ENCODE assay signal across 27 cellular contexts in the genomic region with DNA sequence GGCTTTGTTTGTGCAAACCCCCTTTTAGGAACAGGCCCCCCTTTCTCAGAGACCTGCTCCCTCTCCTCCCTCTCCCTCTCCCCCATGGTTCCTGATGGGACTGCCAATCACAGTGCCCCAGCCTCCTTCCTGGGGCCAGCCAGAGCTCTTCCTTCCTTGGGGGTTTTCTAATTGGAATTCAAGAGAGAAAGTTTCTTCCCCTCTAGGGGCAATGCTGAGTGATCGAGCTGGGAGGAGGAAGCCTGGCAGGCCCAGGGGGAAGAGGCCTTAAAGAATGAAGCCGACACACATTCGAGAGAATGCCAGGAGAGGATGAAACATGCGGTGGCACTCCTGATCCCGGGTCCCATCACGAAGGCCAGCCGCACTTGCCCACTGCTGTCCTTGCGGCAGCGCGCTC. TPM values are rescaled to one million over a fixed set of nuclear protein-coding genes. Genes with fewer than 3 reads are reported as not detected.
"Had no signal": no experiment of that assay in that cellular context is flagged by ENCODE, and none has a peak within 500 bp of the region (broad histone marks: within the 10 kb centered on the region; RNA-seq: fewer than 3 reads in every experiment).

No MANE protein-coding gene starts in this region.

- H3K4me3 Mint-ChIP-seq: activated B cell treated with CpG ODN at 0.5 μM for 24 hours; activated CD4-positive, alpha-beta T cell treated with anti-CD3 and anti-CD28 coated beads, Interleukin-2, amount 10 ng/mL, durations not matched to agents 24 days and 14 days; activated naive CD4-positive, alpha-beta T cell treated with anti-CD3 and anti-CD28 coated beads, Interleukin-2, amount 10 ng/mL, durations not matched to agents 7 days and 5 days; activated naive CD8-positive, alpha-beta T cell treated with anti-CD3 and anti-CD28 coated beads for 36 hours; activated T-cell treated with anti-CD3 and anti-CD28 coated beads, Interleukin-2, amount 50 U/mL, for 4 hours had no signal

- H3K27ac Mint-ChIP-seq: activated B cell treated with CpG ODN at 0.5 μM for 24 hours; activated CD4-positive, alpha-beta T cell treated with anti-CD3 and anti-CD28 coated beads, Interleukin-2, amount 10 ng/mL, durations not matched to agents 24 days and 14 days; activated naive CD4-positive, alpha-beta T cell treated with anti-CD3 and anti-CD28 coated beads, Interleukin-2, amount 10 ng/mL, durations not matched to agents 7 days and 5 days; activated naive CD8-positive, alpha-beta T cell treated with anti-CD3 and anti-CD28 coated beads for 36 hours; activated T-helper 2 cell treated with anti-CD3 and anti-CD28 coated beads, Interferon-gamma antibody, Interleukin-2, Interleukin-4, amounts not matched to agents 10 μg/mL and 5 μg/mL and 100 μg/mL, durations not matched to agents 14 hours and 24 hours and 36 hours had no signal

- DNase-seq: activated B cell treated with CpG ODN at 0.5 μM for 24 hours; activated CD4-positive, alpha-beta T cell treated with anti-CD3 and anti-CD28 coated beads for 1 hour; activated CD4-positive, alpha-beta T cell treated with anti-CD3 and anti-CD28 coated beads, Interleukin-2, amount 10 ng/mL, durations not matched to agents 24 days and 14 days; activated CD4-positive, alpha-beta T cell treated with anti-CD3 and anti-CD28 coated beads, Interleukin-2, amount 50 U/mL, for 48 hours; activated CD8-positive, alpha-beta memory T cell treated with anti-CD3 and anti-CD28 coated beads for 24 hours; activated gamma-delta T cell treated with Interleukin-2 at 50 U/mL for 16 hours; activated naive CD4-positive, alpha-beta T cell treated with anti-CD3 and anti-CD28 coated beads, Interleukin-2, amount 10 ng/mL, durations not matched to agents 7 days and 5 days; activated naive CD8-positive, alpha-beta T cell treated with anti-CD3 and anti-CD28 coated beads for 36 hours; activated T-cell treated with anti-CD3 and anti-CD28 coated beads, Interleukin-2, amount 50 U/mL, for 4 hours; anterior cingulate cortex; central memory CD4-positive, alpha-beta T cell; IMR-90; Kasumi-1; KBM-7; NCI-H146; NCI-H187 treated with DMSO at 0.1 percent for 48 hours; NCI-H2171; NCI-H226; NCI-H526; NCI-H82; Right ventricle myocardium superior; RPMI8226; SW 1271 had no signal

- H3K9me3 ChIP-seq: SJSA1 had no signal

- ATAC-seq: activated T-cell treated with anti-CD3 and anti-CD28 coated beads, Interleukin-2, amount 50 U/mL, for 4 hours; SK-N-SH treated with all-trans-retinoic acid at 6 μM for 48 hours had no signal

- H3K36me3 Mint-ChIP-seq: activated naive CD4-positive, alpha-beta T cell treated with anti-CD3 and anti-CD28 coated beads, Interleukin-2, amount 10 ng/mL, durations not matched to agents 7 days and 5 days; activated naive CD8-positive, alpha-beta T cell treated with anti-CD3 and anti-CD28 coated beads for 36 hours had no signal

- H3K4me1 ChIP-seq: SJSA1 had no signal

- H3K27ac ChIP-seq: SJSA1 had no signal

- H3K27me3 ChIP-seq: SJSA1 had no signal

- H3K4me1 Mint-ChIP-seq: activated B cell treated with CpG ODN at 0.5 μM for 24 hours; activated CD4-positive, alpha-beta T cell treated with anti-CD3 and anti-CD28 coated beads, Interleukin-2, amount 10 ng/mL, durations not matched to agents 24 days and 14 days; activated naive CD4-positive, alpha-beta T cell treated with anti-CD3 and anti-CD28 coated beads, Interleukin-2, amount 10 ng/mL, durations not matched to agents 7 days and 5 days; activated naive CD8-positive, alpha-beta T cell treated with anti-CD3 and anti-CD28 coated beads for 36 hours had no signal

- H3K27me3 Mint-ChIP-seq: activated naive CD8-positive, alpha-beta T cell treated with anti-CD3 and anti-CD28 coated beads for 36 hours had no signal

- H3K4me3 ChIP-seq: SJSA1 had no signal

- H3K9me3 Mint-ChIP-seq: activated B cell treated with CpG ODN at 0.5 μM for 24 hours; activated CD4-positive, alpha-beta T cell treated with anti-CD3 and anti-CD28 coated beads, Interleukin-2, amount 10 ng/mL, durations not matched to agents 24 days and 14 days; activated naive CD4-positive, alpha-beta T cell treated with anti-CD3 and anti-CD28 coated beads, Interleukin-2, amount 10 ng/mL, durations not matched to agents 7 days and 5 days; activated naive CD8-positive, alpha-beta T cell treated with anti-CD3 and anti-CD28 coated beads for 36 hours; activated T-cell treated with anti-CD3 and anti-CD28 coated beads, Interleukin-2, amount 50 U/mL, for 4 hours; activated T-helper 2 cell treated with anti-CD3 and anti-CD28 coated beads, Interferon-gamma antibody, Interleukin-2, Interleukin-4, amounts not matched to agents 10 μg/mL and 5 μg/mL and 100 μg/mL, durations not matched to agents 14 hours and 24 hours and 36 hours had no signal

RNA-seq across cellular contexts. Expression of gene COL16A1, which starts 21.3 kb away (rescaled TPM):
- total RNA-seq: activated CD4-positive, alpha-beta T cell treated with anti-CD3 and anti-CD28 coated beads, Interleukin-2, amount 10 ng/mL, durations not matched to agents 24 days and 14 days; activated T-helper 2 cell treated with anti-CD3 and anti-CD28 coated beads, Interferon-gamma antibody, Interleukin-2, Interleukin-4, amounts not matched to agents 10 μg/mL and 5 μg/mL and 100 μg/mL, durations not matched to agents 14 hours and 24 hours and 36 hours; OCI-LY7 had no signal
